Comparison of ENCODE assay signal across 11 cellular contexts in genomic region chr6:158313989-158314388, GRCh38. TPM values are rescaled to one million over a fixed set of nuclear protein-coding genes. Genes with fewer than 3 reads are reported as not detected.
DNase-seq lines count a peak whose midpoint lies in the region; ATAC-seq lines count a peak whose summit lies in the region.
"Had no signal": no experiment of that assay in that cellular context is flagged by ENCODE, and none has a peak within 500 bp of the region (broad histone marks: within the 10 kb centered on the region; RNA-seq: fewer than 3 reads in every experiment).

No MANE protein-coding gene starts in this region.

- ATAC-seq in GM19025 (IDR thresholded peaks at IDR 0.05; ENCODE audit: low read depth, unreplicated experiment) (peak; percentile 54), HG03066 (IDR thresholded peaks at IDR 0.05; ENCODE audit: low read depth, unreplicated experiment) (peak; percentile 67)

- H4K20me1 ChIP-seq in BLaER1: peaks cover 27% of the 10 kb centered on the region; the same call in 1 of the 2 replicates

- H3K4me1 Mint-ChIP-seq in activated CD4-positive, alpha-beta memory T cell treated with anti-CD3 and anti-CD28 coated beads for 36 hours (ENCODE audit: low read depth): peaks cover 7% of the 10 kb centered on the region
- peaks cover 5% of the 10 kb centered on the region for H3K4me1 Mint-ChIP-seq in activated T-helper 2 cell treated with anti-CD3 and anti-CD28 coated beads, Interferon-gamma antibody, Interleukin-2, Interleukin-4, amounts not matched to agents 10 μg/mL and 5 μg/mL and 100 μg/mL, durations not matched to agents 14 hours and 24 hours and 36 hours (ENCODE audit: low read depth)

- H3K27me3 ChIP-seq in BLaER1: no peaks in the 10 kb centered on the region
- H3K27me3 ChIP-seq: Peyer's patch, sigmoid colon had no signal

- intact Hi-C loops in activated CD4-positive, alpha-beta memory T cell treated with anti-CD3 and anti-CD28 coated beads for 36 hours (cut with micrococcal nuclease): no loop called here
- intact Hi-C loops in activated T-helper 2 cell treated with anti-CD3 and anti-CD28 coated beads, Interferon-gamma antibody, Interleukin-2, Interleukin-4, amounts not matched to agents 10 μg/mL and 5 μg/mL and 100 μg/mL, durations not matched to agents 14 hours and 24 hours and 36 hours (cut with micrococcal nuclease): no loop called here

- peak; percentile 24 for DNase-seq in activated CD4-positive, alpha-beta memory T cell treated with anti-CD3 and anti-CD28 coated beads for 36 hours
- DNase-seq in NCI-H146 (lab: John Stamatoyannopoulos, UW) (no peak), hepatic stellate cell (ENCODE audit: low spot score) (no peak), GM19240 (ENCODE audit: insufficient read length, low spot score) (no peak)
- no peak for DNase-seq in activated T-helper 2 cell treated with anti-CD3 and anti-CD28 coated beads, Interferon-gamma antibody, Interleukin-2, Interleukin-4, amounts not matched to agents 10 μg/mL and 5 μg/mL and 100 μg/mL, durations not matched to agents 14 hours and 24 hours and 36 hours (ENCODE audit: low spot score)
- DNase-seq: COR-L47, sigmoid colon had no signal

- H3K36me3 Mint-ChIP-seq in activated CD4-positive, alpha-beta memory T cell treated with anti-CD3 and anti-CD28 coated beads for 36 hours: peaks cover 48% of the 10 kb centered on the region
- H3K36me3 Mint-ChIP-seq in activated T-helper 2 cell treated with anti-CD3 and anti-CD28 coated beads, Interferon-gamma antibody, Interleukin-2, Interleukin-4, amounts not matched to agents 10 μg/mL and 5 μg/mL and 100 μg/mL, durations not matched to agents 14 hours and 24 hours and 36 hours (ENCODE audit: low read depth): peaks cover 43% of the 10 kb centered on the region

- no peak overlapping the region for H3K27ac Mint-ChIP-seq in activated CD4-positive, alpha-beta memory T cell treated with anti-CD3 and anti-CD28 coated beads for 36 hours
- H3K27ac Mint-ChIP-seq in activated T-helper 2 cell treated with anti-CD3 and anti-CD28 coated beads, Interferon-gamma antibody, Interleukin-2, Interleukin-4, amounts not matched to agents 10 μg/mL and 5 μg/mL and 100 μg/mL, durations not matched to agents 14 hours and 24 hours and 36 hours: no peak overlapping the region

- POLR2A ChIA-PET in activated CD4-positive, alpha-beta memory T cell treated with anti-CD3 and anti-CD28 coated beads for 36 hours (lab: Charles Lee): no interaction called here

- H3K9me3 Mint-ChIP-seq in activated CD4-positive, alpha-beta memory T cell treated with anti-CD3 and anti-CD28 coated beads for 36 hours: peaks cover 3% of the 10 kb centered on the region
- H3K9me3 Mint-ChIP-seq in activated T-helper 2 cell treated with anti-CD3 and anti-CD28 coated beads, Interferon-gamma antibody, Interleukin-2, Interleukin-4, amounts not matched to agents 10 μg/mL and 5 μg/mL and 100 μg/mL, durations not matched to agents 14 hours and 24 hours and 36 hours: no peaks in the 10 kb centered on the region

- H3K4me3 ChIP-seq in BLaER1: no peak overlapping the region
- H3K4me3 ChIP-seq: Peyer's patch, sigmoid colon had no signal

- peaks cover 30% of the 10 kb centered on the region for H3K9me3 ChIP-seq in BLaER1
- H3K9me3 ChIP-seq: Peyer's patch had no signal

- no peak overlapping the region for H3K4me3 Mint-ChIP-seq in activated CD4-positive, alpha-beta memory T cell treated with anti-CD3 and anti-CD28 coated beads for 36 hours
- H3K4me3 Mint-ChIP-seq in activated T-helper 2 cell treated with anti-CD3 and anti-CD28 coated beads, Interferon-gamma antibody, Interleukin-2, Interleukin-4, amounts not matched to agents 10 μg/mL and 5 μg/mL and 100 μg/mL, durations not matched to agents 14 hours and 24 hours and 36 hours (ENCODE audit: low read depth): no peak overlapping the region

- no peak overlapping the region for H3K27ac ChIP-seq in BLaER1
- H3K27ac ChIP-seq: Peyer's patch, sigmoid colon had no signal

- no peak overlapping the region for H3K9ac ChIP-seq in BLaER1

- H3K36me3 ChIP-seq in BLaER1: peaks cover 65% of the 10 kb centered on the region

- peaks cover 25% of the 10 kb centered on the region for H3K4me1 ChIP-seq in BLaER1
- H3K4me1 ChIP-seq: Peyer's patch, sigmoid colon had no signal

- CTCF ChIA-PET in activated CD4-positive, alpha-beta memory T cell treated with anti-CD3 and anti-CD28 coated beads for 36 hours (lab: Charles Lee): no interaction called here

- H3K27me3 Mint-ChIP-seq in activated CD4-positive, alpha-beta memory T cell treated with anti-CD3 and anti-CD28 coated beads for 36 hours: no peaks in the 10 kb centered on the region
- H3K27me3 Mint-ChIP-seq in activated T-helper 2 cell treated with anti-CD3 and anti-CD28 coated beads, Interferon-gamma antibody, Interleukin-2, Interleukin-4, amounts not matched to agents 10 μg/mL and 5 μg/mL and 100 μg/mL, durations not matched to agents 14 hours and 24 hours and 36 hours (ENCODE audit: low read depth): no peaks in the 10 kb centered on the region

- peak overlapping the region; percentile 8; the same call in 1 of the 2 replicates for H3K4me2 ChIP-seq in BLaER1

RNA-seq across cellular contexts. Expression of gene TULP4, which starts 1.7 kb away (rescaled TPM):
- total RNA-seq in activated CD4-positive, alpha-beta memory T cell treated with anti-CD3 and anti-CD28 coated beads for 36 hours: 10 to 100 TPM; 15.9 to 16.3 TPM
- 19.8 and 22.8 TPM in 2 replicates for total RNA-seq in activated T-helper 2 cell treated with anti-CD3 and anti-CD28 coated beads, Interferon-gamma antibody, Interleukin-2, Interleukin-4, amounts not matched to agents 10 μg/mL and 5 μg/mL and 100 μg/mL, durations not matched to agents 14 hours and 24 hours and 36 hours
